In the genomic region with DNA sequence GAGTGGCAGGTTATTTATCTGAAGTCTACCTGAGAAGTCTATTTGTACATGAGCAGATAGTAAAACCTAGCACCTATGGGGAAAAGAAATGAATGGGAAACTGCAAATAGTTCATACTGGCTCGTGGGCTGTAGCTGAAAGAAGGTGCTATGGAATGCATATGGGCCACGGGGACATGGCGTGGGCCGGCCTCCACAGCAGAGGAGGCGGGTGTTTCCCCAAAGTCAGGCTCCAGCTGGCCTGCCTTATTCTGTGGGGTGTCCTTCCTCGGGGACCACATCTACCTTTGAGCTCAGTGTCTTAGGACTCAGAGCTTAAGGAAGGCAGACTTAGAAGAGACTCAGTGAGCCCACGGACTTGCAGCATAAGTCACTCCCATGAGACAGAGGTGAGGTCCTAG, we compare ENCODE assay signal across 9 cellular contexts.
"Had no signal": no experiment of that assay in that cellular context is flagged by ENCODE, and none has a peak within 500 bp of the region (broad histone marks: within the 10 kb centered on the region; RNA-seq: fewer than 3 reads in every experiment).

No MANE protein-coding gene starts in this region.

- DNase-seq: H9, HCEC 1CT, HFFc6, IMR-90 had no signal

- H3K4me3 ChIP-seq: GM23338, K562 had no signal

- ATAC-seq: GM23338, K562 had no signal

- H3K4me2 ChIP-seq: GM23338 had no signal

- FAIRE-seq: H1, H54, HTR-8/SVneo, K562 had no signal
